9 cellular contexts compared by ENCODE assay signal in the genomic region with DNA sequence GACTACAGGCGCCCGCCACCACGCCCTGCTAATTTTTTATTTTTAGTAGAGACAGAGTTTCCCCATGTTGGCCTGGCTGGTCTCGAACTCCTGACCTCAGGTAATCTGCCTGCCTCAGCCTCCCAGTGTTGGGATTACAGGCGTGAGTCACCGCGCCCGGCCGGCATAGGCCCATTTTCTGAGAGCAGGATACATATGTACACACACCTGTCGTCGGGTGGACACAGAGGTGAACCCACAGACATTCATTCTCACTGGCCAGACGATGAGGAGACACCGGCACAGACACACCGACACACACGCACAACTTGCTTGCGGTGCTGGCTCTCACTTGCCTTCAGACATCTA. TPM values are rescaled to one million over a fixed set of nuclear protein-coding genes. Genes with fewer than 3 reads are reported as not detected.
DNase-seq lines count a peak whose midpoint lies in the region; ATAC-seq and TF ChIP-seq lines count a peak whose summit lies in the region.
"Had no signal": no experiment of that assay in that cellular context is flagged by ENCODE, and none has a peak within 500 bp of the region (broad histone marks: within the 10 kb centered on the region; RNA-seq: fewer than 3 reads in every experiment).

No MANE protein-coding gene starts in this region.

- intact Hi-C loops in PC-9 (cut with micrococcal nuclease; ENCODE audit: unreplicated experiment): no loop called here

- H3K36me3 Mint-ChIP-seq in nephron (ENCODE audit: low read depth): no peaks in the 10 kb centered on the region

- H3F3A ChIP-seq in PC-9 (ENCODE audit: insufficient read depth, low read depth): no peaks in the 10 kb centered on the region

- DNase-seq in AG04450 (ENCODE audit: low read depth, low spot score) (no peak), NCI-H774 (lab: John Stamatoyannopoulos, UW) (peak; percentile 39), epithelial cell of proximal tubule (ENCODE audit: low read depth) (no peak), islet precursor cell (no peak), DMS79 treated with DMSO at 0.1 percent for 48 hours (lab: John Stamatoyannopoulos, UW) (no peak), PC-9 (no peak)
- DNase-seq: central memory CD4-positive, alpha-beta T cell had no signal

- H3K9me3 ChIP-seq in AG04450 (ENCODE audit: control insufficient read depth, insufficient read depth, low read length): no peaks in the 10 kb centered on the region
- no peaks in the 10 kb centered on the region for H3K9me3 ChIP-seq in PC-9 (ENCODE audit: insufficient read depth, low read depth)

- peak overlapping the region; percentile 58 to 77 (median 69) for H3K27ac Mint-ChIP-seq in nephron

- no peak overlapping the region for H3K27ac ChIP-seq in AG04450 (ENCODE audit: low read depth, low read length)
- H3K27ac ChIP-seq in PC-9: no peak overlapping the region

- no peaks in the 10 kb centered on the region for H4K20me1 ChIP-seq in PC-9 (ENCODE audit: insufficient read depth)

- CTCF ChIA-PET in AG04450 (lab: Charles Lee) (interaction anchor here (0.6 to 1.9 kb wide), 2 partner anchors 144 to 172 kb away, joined by 5 to 12 read pairs; a partner anchor contains a TSS), PC-9 (lab: Charles Lee) (no interaction called here)

- H3K27me3 Mint-ChIP-seq in nephron (ENCODE audit: low read depth): peaks cover 4% of the 10 kb centered on the region

- no peak for ATAC-seq in HG03095 (IDR thresholded peaks at IDR 0.05; ENCODE audit: unreplicated experiment)

- H3K4me2 ChIP-seq in PC-9: no peak overlapping the region

- peak overlapping the region; percentile 75 to 88 (median 86) for H3K4me3 Mint-ChIP-seq in nephron

- H3K4me3 ChIP-seq in AG04450 (ENCODE audit: low read depth, low read length): peak overlapping the region; percentile 64
- H3K4me3 ChIP-seq in epithelial cell of proximal tubule (ENCODE audit: low read depth, low read length): peak overlapping the region; percentile 59
- H3K4me3 ChIP-seq in PC-9: no peak overlapping the region

- no peaks in the 10 kb centered on the region for H3K4me1 ChIP-seq in PC-9 (replicated peaks; ENCODE audit: insufficient read depth)

- POLR2A ChIA-PET in AG04450 (lab: Yijun Ruan, JAX) (interaction anchor here (1.1 kb wide), 1 partner anchor 16 kb away, joined by 3 read pairs; no protein-coding TSS in a partner anchor), PC-9 (lab: Charles Lee; ENCODE audit: unreplicated experiment) (no interaction called here)

- BruUV-seq in PC-9 (replicated peaks; lab: Mats Ljungman, UMichigan): no TSS peak

- H3K27me3 ChIP-seq in AG04450 (ENCODE audit: control insufficient read depth, insufficient read depth, low read length) (no peaks in the 10 kb centered on the region), PC-9 (ENCODE audit: insufficient read depth, low read depth) (no peaks in the 10 kb centered on the region)

- H3K9me2 ChIP-seq in PC-9 (ENCODE audit: insufficient read depth): no peaks in the 10 kb centered on the region

- no peak overlapping the region for H2AFZ ChIP-seq in PC-9

- no peaks in the 10 kb centered on the region for H3K36me3 ChIP-seq in PC-9 (ENCODE audit: low read depth)

- peaks cover 37% of the 10 kb centered on the region for H3K4me1 Mint-ChIP-seq in nephron

- no peaks in the 10 kb centered on the region for H3K79me2 ChIP-seq in PC-9 (ENCODE audit: low read depth)

- no peak for TF ChIP-seq CTCF in AG04450 (IDR thresholded peaks at IDR 0.05; ENCODE audit: low read depth, low read length)
- no peak for TF ChIP-seq CTCF in epithelial cell of proximal tubule (conservative IDR thresholded peaks at IDR 0.05; ENCODE audit: low read depth, low read length)
- no peak for TF ChIP-seq CTCF in nephron (IDR thresholded peaks at IDR 0.05; ENCODE audit: unreplicated experiment in 3 of 3)
- no peak for TF ChIP-seq CTCF in PC-9 (conservative IDR thresholded peaks at IDR 0.05)

- no peaks in the 10 kb centered on the region for H3K9me3 Mint-ChIP-seq in nephron

RNA-seq across cellular contexts. Expression of a gene that starts 0.7 kb away (rescaled TPM):
- polyA plus RNA-seq in AG04450 (2011; rRNA removed): 0.20 and 0.36 TPM in 2 replicates
- 0.43 and 0.69 TPM in 2 replicates for polyA minus RNA-seq in AG04450 (2011; rRNA and poly(A)+ RNA removed)
- total RNA-seq in epithelial cell of proximal tubule: under 0.01 TPM in 1 of 2 replicates, not detected in the other
- total RNA-seq in PC-9 (2021): 0.28 and 0.83 TPM in 2 replicates

RNA-seq across cellular contexts. Expression of a gene that starts 34.1 kb away (rescaled TPM):
- polyA plus RNA-seq in AG04450 (2011; rRNA removed): 6.9 and 7.3 TPM in 2 replicates
- 5.0 and 10.7 TPM in 2 replicates for polyA minus RNA-seq in AG04450 (2011; rRNA and poly(A)+ RNA removed)
- 0.29 and 2.8 TPM in 2 replicates for total RNA-seq in epithelial cell of proximal tubule
- 6.2 and 7.3 TPM in 2 replicates for total RNA-seq in PC-9 (2021)

RNA-seq across cellular contexts. Expression of a gene that starts 35.2 kb away (rescaled TPM):
- not detected in 2 replicates for polyA plus RNA-seq in AG04450 (2011; rRNA removed)
- not detected in 2 replicates for polyA minus RNA-seq in AG04450 (2011; rRNA and poly(A)+ RNA removed)
- total RNA-seq in epithelial cell of proximal tubule (0.29 TPM in 1 of 2 replicates, not detected in the other), PC-9 (2021) (2.8 and 4.3 TPM in 2 replicates)

RNA-seq across cellular contexts. Expression of a gene that starts 42.2 kb away (rescaled TPM):
- 14.2 and 20.1 TPM in 2 replicates for polyA plus RNA-seq in AG04450 (2011; rRNA removed)
- 17.2 and 22.6 TPM in 2 replicates for polyA minus RNA-seq in AG04450 (2011; rRNA and poly(A)+ RNA removed)
- total RNA-seq in epithelial cell of proximal tubule (25.5 and 51.1 TPM in 2 replicates), PC-9 (2021) (12.7 and 13.0 TPM in 2 replicates)

RNA-seq across cellular contexts. Expression of a gene that starts 54.4 kb away (rescaled TPM):
- polyA plus RNA-seq in AG04450 (2011; rRNA removed): 0.07 and 0.17 TPM in 2 replicates
- not detected in 2 replicates for polyA minus RNA-seq in AG04450 (2011; rRNA and poly(A)+ RNA removed)
- total RNA-seq in epithelial cell of proximal tubule (0.07 and 0.12 TPM in 2 replicates), PC-9 (2021) (0.70 and 1.3 TPM in 2 replicates)
